In genomic region chr6:54718541-54719023, GRCh38 we compare ENCODE assay signal across 11 cellular contexts.
A peak's percentile ranks its signal among the peaks of the same experiment; 100 is the strongest.
DNase-seq lines count a peak whose midpoint lies in the region; TF ChIP-seq lines count a peak whose summit lies in the region.
"Had no signal": no experiment of that assay in that cellular context is flagged by ENCODE, and none has a peak within 500 bp of the region (broad histone marks: within the 10 kb centered on the region; RNA-seq: fewer than 3 reads in every experiment).

No MANE protein-coding gene starts in this region.

- no peaks in the 10 kb centered on the region for H3F3A ChIP-seq in smooth muscle cell (ENCODE audit: low read depth)

- peak overlapping the region; percentile 44 for H2AFZ ChIP-seq in smooth muscle cell (ENCODE audit: low read depth)

- H3K4me2 ChIP-seq in smooth muscle cell = peak overlapping the region; percentile 17
- H3K4me2 ChIP-seq: A549 had no signal

- TF ChIP-seq CTCF in esophagus squamous epithelium (IDR thresholded peaks at IDR 0.05) = no peak
- no peak for TF ChIP-seq CTCF in smooth muscle cell (IDR thresholded peaks at IDR 0.05; ENCODE audit: borderline replicate concordance, insufficient read depth, poor library complexity, severe bottlenecking)

- H3K36me3 ChIP-seq in esophagus squamous epithelium (no peaks in the 10 kb centered on the region), smooth muscle cell (ENCODE audit: low read depth) (no peaks in the 10 kb centered on the region)

- 38 to 41% methylated on average over 6 of the region's 6 CpGs for WGBS in esophagus squamous epithelium, 2 donors
- 70% methylated on average over 6 of the region's 6 CpGs for WGBS in smooth muscle cell (ENCODE audit: low lambda C conversion rate)

- H3K9me3 ChIP-seq in esophagus squamous epithelium (no peaks in the 10 kb centered on the region), smooth muscle cell (replicated peaks; ENCODE audit: low read depth) (no peaks in the 10 kb centered on the region)
- H3K9me3 ChIP-seq: A549 had no signal

- H3K27ac ChIP-seq in esophagus squamous epithelium (peak overlapping the region in 3 of 4 donors; percentile 34 to 74 (median 70)), smooth muscle cell (ENCODE audit: low read depth) (peak overlapping the region; percentile 0)
- H3K27ac ChIP-seq: A549, RWPE1 had no signal

- DNase-seq in NCI-H2107 treated with DMSO at 0.1 percent for 48 hours (lab: John Stamatoyannopoulos, UW; ENCODE audit: unreplicated experiment) (peak; percentile 6), NCI-H2107 (lab: John Stamatoyannopoulos, UW) (no peak), NCI-H510A treated with DMSO at 0.1 percent for 48 hours (lab: John Stamatoyannopoulos, UW) (peak; percentile 98), esophagus squamous epithelium (lab: John Stamatoyannopoulos, UW) (no peak), smooth muscle cell (lab: John Stamatoyannopoulos, UW; ENCODE audit: unreplicated experiment) (no peak), iPS-NIHi7 (ENCODE audit: extremely low spot score) (no peak), putamen (ENCODE audit: low spot score) (no peak)
- DNase-seq in stimulated activated CD4-positive, alpha-beta T cell treated with anti-CD3 and anti-CD28 coated beads, Interleukin-4, amount 100 ng/mL, for 4 hours = no peak
- DNase-seq: left ventricle myocardium superior had no signal

- intact Hi-C loops in esophagus squamous epithelium (cut with DNase I) = no loop called here

- no peak for TF ChIP-seq POLR2A in esophagus squamous epithelium (IDR thresholded peaks at IDR 0.05)

- no peaks in the 10 kb centered on the region for H3K79me2 ChIP-seq in smooth muscle cell (ENCODE audit: low read depth)

- no peaks in the 10 kb centered on the region for H3K27me3 ChIP-seq in esophagus squamous epithelium
- H3K27me3 ChIP-seq in smooth muscle cell (ENCODE audit: low read depth) = no peaks in the 10 kb centered on the region

- H4K20me1 ChIP-seq in smooth muscle cell (ENCODE audit: low read depth) = no peaks in the 10 kb centered on the region

- peak overlapping the region; percentile 3 for H3K9ac ChIP-seq in smooth muscle cell (ENCODE audit: low read depth)

- H3K4me1 ChIP-seq in esophagus squamous epithelium = peaks cover 0 to 34% (median 6%) of the 10 kb centered on the region in 3 donors
- peaks cover 26% of the 10 kb centered on the region for H3K4me1 ChIP-seq in smooth muscle cell (ENCODE audit: low read depth)
- H3K4me1 ChIP-seq: A549 had no signal

- H3K4me3 ChIP-seq in esophagus squamous epithelium (peak overlapping the region in 2 of 4 donors; percentile 8 to 33), smooth muscle cell (peak overlapping the region; percentile 6)
- H3K4me3 ChIP-seq: A549 had no signal

Comparison
In these comparisons a context has a peak if more than half of its experiments do, and no peak if none do; other contexts are left out.
1. DNase-seq: peak in NCI-H2107 treated with DMSO at 0.1 percent for 48 hours (single experiment) and NCI-H510A treated with DMSO at 0.1 percent for 48 hours (single experiment); none in NCI-H2107 (single experiment), esophagus squamous epithelium (single experiment), smooth muscle cell (single experiment), iPS-NIHi7 (single experiment), putamen (single experiment) and stimulated activated CD4-positive, alpha-beta T cell treated with anti-CD3 and anti-CD28 coated beads, Interleukin-4, amount 100 ng/mL, for 4 hours (0 of 2).